1 cellular context compared by ENCODE assay signal in the genomic region with DNA sequence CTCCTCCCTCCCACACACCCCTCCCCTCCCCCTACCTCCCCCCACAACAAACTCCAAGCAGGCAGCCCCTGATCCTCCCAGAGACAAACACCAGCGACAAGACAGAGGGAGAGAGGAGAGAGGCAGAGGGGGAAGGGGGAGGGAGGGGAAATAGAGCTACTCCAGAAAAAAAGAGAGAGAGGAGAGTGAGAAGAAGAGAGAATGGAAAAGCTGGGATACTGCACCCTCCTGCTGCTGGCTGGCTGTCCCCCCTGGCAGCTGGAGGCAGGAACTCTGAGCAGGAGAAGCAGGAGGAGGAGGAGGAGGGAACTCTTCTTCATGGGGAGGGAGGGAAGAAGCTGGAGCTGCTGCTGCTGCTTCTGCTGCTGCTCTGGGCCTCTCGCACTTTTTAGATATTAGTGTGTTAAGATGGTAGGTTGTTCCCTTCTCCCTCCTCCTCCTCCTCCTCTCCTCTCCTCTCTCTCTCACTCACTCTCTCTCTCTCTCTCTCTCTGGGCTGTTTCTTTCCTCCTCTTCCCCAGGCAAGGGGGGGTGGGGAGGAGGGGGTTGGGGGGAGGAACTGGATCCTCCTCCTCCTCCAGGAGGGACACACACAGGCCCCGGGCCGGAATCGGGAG.
TF ChIP-seq lines count a peak whose summit lies in the region.

No MANE protein-coding gene starts in this region.

TF ChIP-seq in H1, 55 proteins besides CTCF, POLR2A, EP300 and RAD21 (continued from another document):
- TF ChIP-seq, protein P1, sequence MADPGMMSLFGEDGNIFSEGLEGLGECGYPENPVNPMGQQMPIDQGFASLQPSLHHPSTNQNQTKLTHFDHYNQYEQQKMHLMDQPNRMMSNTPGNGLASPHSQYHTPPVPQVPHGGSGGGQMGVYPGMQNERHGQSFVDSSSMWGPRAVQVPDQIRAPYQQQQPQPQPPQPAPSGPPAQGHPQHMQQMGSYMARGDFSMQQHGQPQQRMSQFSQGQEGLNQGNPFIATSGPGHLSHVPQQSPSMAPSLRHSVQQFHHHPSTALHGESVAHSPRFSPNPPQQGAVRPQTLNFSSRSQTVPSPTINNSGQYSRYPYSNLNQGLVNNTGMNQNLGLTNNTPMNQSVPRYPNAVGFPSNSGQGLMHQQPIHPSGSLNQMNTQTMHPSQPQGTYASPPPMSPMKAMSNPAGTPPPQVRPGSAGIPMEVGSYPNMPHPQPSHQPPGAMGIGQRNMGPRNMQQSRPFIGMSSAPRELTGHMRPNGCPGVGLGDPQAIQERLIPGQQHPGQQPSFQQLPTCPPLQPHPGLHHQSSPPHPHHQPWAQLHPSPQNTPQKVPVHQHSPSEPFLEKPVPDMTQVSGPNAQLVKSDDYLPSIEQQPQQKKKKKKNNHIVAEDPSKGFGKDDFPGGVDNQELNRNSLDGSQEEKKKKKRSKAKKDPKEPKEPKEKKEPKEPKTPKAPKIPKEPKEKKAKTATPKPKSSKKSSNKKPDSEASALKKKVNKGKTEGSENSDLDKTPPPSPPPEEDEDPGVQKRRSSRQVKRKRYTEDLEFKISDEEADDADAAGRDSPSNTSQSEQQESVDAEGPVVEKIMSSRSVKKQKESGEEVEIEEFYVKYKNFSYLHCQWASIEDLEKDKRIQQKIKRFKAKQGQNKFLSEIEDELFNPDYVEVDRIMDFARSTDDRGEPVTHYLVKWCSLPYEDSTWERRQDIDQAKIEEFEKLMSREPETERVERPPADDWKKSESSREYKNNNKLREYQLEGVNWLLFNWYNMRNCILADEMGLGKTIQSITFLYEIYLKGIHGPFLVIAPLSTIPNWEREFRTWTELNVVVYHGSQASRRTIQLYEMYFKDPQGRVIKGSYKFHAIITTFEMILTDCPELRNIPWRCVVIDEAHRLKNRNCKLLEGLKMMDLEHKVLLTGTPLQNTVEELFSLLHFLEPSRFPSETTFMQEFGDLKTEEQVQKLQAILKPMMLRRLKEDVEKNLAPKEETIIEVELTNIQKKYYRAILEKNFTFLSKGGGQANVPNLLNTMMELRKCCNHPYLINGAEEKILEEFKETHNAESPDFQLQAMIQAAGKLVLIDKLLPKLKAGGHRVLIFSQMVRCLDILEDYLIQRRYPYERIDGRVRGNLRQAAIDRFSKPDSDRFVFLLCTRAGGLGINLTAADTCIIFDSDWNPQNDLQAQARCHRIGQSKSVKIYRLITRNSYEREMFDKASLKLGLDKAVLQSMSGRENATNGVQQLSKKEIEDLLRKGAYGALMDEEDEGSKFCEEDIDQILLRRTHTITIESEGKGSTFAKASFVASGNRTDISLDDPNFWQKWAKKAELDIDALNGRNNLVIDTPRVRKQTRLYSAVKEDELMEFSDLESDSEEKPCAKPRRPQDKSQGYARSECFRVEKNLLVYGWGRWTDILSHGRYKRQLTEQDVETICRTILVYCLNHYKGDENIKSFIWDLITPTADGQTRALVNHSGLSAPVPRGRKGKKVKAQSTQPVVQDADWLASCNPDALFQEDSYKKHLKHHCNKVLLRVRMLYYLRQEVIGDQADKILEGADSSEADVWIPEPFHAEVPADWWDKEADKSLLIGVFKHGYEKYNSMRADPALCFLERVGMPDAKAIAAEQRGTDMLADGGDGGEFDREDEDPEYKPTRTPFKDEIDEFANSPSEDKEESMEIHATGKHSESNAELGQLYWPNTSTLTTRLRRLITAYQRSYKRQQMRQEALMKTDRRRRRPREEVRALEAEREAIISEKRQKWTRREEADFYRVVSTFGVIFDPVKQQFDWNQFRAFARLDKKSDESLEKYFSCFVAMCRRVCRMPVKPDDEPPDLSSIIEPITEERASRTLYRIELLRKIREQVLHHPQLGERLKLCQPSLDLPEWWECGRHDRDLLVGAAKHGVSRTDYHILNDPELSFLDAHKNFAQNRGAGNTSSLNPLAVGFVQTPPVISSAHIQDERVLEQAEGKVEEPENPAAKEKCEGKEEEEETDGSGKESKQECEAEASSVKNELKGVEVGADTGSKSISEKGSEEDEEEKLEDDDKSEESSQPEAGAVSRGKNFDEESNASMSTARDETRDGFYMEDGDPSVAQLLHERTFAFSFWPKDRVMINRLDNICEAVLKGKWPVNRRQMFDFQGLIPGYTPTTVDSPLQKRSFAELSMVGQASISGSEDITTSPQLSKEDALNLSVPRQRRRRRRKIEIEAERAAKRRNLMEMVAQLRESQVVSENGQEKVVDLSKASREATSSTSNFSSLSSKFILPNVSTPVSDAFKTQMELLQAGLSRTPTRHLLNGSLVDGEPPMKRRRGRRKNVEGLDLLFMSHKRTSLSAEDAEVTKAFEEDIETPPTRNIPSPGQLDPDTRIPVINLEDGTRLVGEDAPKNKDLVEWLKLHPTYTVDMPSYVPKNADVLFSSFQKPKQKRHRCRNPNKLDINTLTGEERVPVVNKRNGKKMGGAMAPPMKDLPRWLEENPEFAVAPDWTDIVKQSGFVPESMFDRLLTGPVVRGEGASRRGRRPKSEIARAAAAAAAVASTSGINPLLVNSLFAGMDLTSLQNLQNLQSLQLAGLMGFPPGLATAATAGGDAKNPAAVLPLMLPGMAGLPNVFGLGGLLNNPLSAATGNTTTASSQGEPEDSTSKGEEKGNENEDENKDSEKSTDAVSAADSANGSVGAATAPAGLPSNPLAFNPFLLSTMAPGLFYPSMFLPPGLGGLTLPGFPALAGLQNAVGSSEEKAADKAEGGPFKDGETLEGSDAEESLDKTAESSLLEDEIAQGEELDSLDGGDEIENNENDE (IDR thresholded peaks at IDR 0.05; ENCODE audit: insufficient replicate concordance, low read length), result no peak
- TF ChIP-seq GABPA (IDR thresholded peaks at IDR 0.05; ENCODE audit: borderline replicate concordance, insufficient read depth, low read length) (no peak), TBP (IDR thresholded peaks at IDR 0.05; ENCODE audit: low read depth, low read length) (peak; percentile 18; the same call in 1 of the 2 replicates), KDM4A (IDR thresholded peaks at IDR 0.05; ENCODE audit: low read depth, low read length, severe bottlenecking) (no peak), PHF8 (conservative IDR thresholded peaks at IDR 0.05; ENCODE audit: low read depth, low read length) (no peak), RBBP5 (IDR thresholded peaks at IDR 0.05; ENCODE audit: borderline replicate concordance, low read depth, low read length) (peak; percentile 39), KDM1A (IDR thresholded peaks at IDR 0.05; ENCODE audit: borderline replicate concordance, low read length) (peak; percentile 55; the same call in 1 of the 2 replicates), TEAD4 (IDR thresholded peaks at IDR 0.05; ENCODE audit: low read depth, low read length) (no peak), CHD1 (IDR thresholded peaks at IDR 0.05; ENCODE audit: low read depth, low read length) (no peak), EZH2 (IDR thresholded peaks at IDR 0.05; ENCODE audit: low read depth, low read length, severe bottlenecking) (no peak), ASH2L (IDR thresholded peaks at IDR 0.05; ENCODE audit: low read length) (peak; percentile 61), SIX5 (IDR thresholded peaks at IDR 0.05; ENCODE audit: low read depth, low read length) (no peak), CEBPB (IDR thresholded peaks at IDR 0.05; ENCODE audit: low read depth, low read length) (no peak), CTBP2 (IDR thresholded peaks at IDR 0.05; ENCODE audit: borderline replicate concordance, insufficient read depth, insufficient read length, low read length) (peak; percentile 86), SIN3A (conservative IDR thresholded peaks at IDR 0.05 in 1 of 2, IDR thresholded peaks at IDR 0.05 in 1 of 2; ENCODE audit: low read depth in 1 of 2, low read length in 2 of 2) (peak; percentile 7 to 49; a peak in 3 of 4 replicates), HDAC6 (IDR thresholded peaks at IDR 0.05; ENCODE audit: low read depth, low read length) (no peak), CREB1 (IDR thresholded peaks at IDR 0.05) (no peak), SUZ12 (IDR thresholded peaks at IDR 0.05; ENCODE audit: low read length) (no peak)
